In genomic region chr10:1109795-1110673, GRCh38 we compare ENCODE assay signal across 8 cellular contexts. TPM values are rescaled to one million over a fixed set of nuclear protein-coding genes. Genes with fewer than 3 reads are reported as not detected.
DNase-seq lines count a peak whose midpoint lies in the region; ATAC-seq and TF ChIP-seq lines count a peak whose summit lies in the region.

No MANE protein-coding gene starts in this region.

- TF ChIP-seq POLR2A in lower leg skin (IDR thresholded peaks at IDR 0.05) = no peak

- WGBS in lower leg skin, 2 donors = 82% methylated on average over 32 of the region's 32 CpGs

- ATAC-seq in HG03521 (IDR thresholded peaks at IDR 0.05; ENCODE audit: unreplicated experiment) = peak; percentile 78

- CTCF ChIA-PET in activated naive CD4-positive, alpha-beta T cell treated with anti-CD3 and anti-CD28 coated beads for 36 hours (lab: Charles Lee) = interaction anchor here (0.5 to 2.1 kb wide), 17 partner anchors 9 to 1593 kb away, joined by 3 to 12 read pairs (median 4); no protein-coding TSS in a partner anchor

- no peaks in the 10 kb centered on the region for H3K9me3 Mint-ChIP-seq in activated naive CD4-positive, alpha-beta T cell treated with anti-CD3 and anti-CD28 coated beads for 36 hours

- peak overlapping the region; percentile 24 for H3K27ac ChIP-seq in left ventricle myocardium inferior (replicated peaks)

- H3K27ac Mint-ChIP-seq in activated naive CD4-positive, alpha-beta T cell treated with anti-CD3 and anti-CD28 coated beads for 36 hours = peak overlapping the region; percentile 78

- peak; percentile 4 for DNase-seq in CMK (ENCODE audit: low read depth)
- peak; percentile 62 for DNase-seq in GM19238 (ENCODE audit: insufficient read length, low spot score)
- DNase-seq in SK-N-DZ (ENCODE audit: low spot score) = peak; percentile 52
- peak; percentile 90 for DNase-seq in activated naive CD4-positive, alpha-beta T cell treated with anti-CD3 and anti-CD28 coated beads for 36 hours
- peak; percentile 42 for DNase-seq in left ventricle myocardium inferior
- peak; percentile 48 for DNase-seq in skeletal muscle cell (ENCODE audit: low read depth)
- no peak for DNase-seq in lower leg skin (ENCODE audit: low spot score in 2 of 2)

- peak; percentile 63 for TF ChIP-seq CTCF in left ventricle myocardium inferior (IDR thresholded peaks at IDR 0.05; ENCODE audit: borderline replicate concordance)
- TF ChIP-seq CTCF in lower leg skin (IDR thresholded peaks at IDR 0.05) = no peak

- H3K27me3 Mint-ChIP-seq in activated naive CD4-positive, alpha-beta T cell treated with anti-CD3 and anti-CD28 coated beads for 36 hours (ENCODE audit: low read depth) = no peaks in the 10 kb centered on the region

- H3K27me3 ChIP-seq in left ventricle myocardium inferior (ENCODE audit: low read depth) = no peaks in the 10 kb centered on the region

- H3K9me3 ChIP-seq in left ventricle myocardium inferior (replicated peaks) = no peaks in the 10 kb centered on the region

- H3K4me1 ChIP-seq in left ventricle myocardium inferior = peaks cover 37% of the 10 kb centered on the region

- H3K4me3 Mint-ChIP-seq in activated naive CD4-positive, alpha-beta T cell treated with anti-CD3 and anti-CD28 coated beads for 36 hours = peak overlapping the region; percentile 30

- peaks cover 30% of the 10 kb centered on the region for H3K4me1 Mint-ChIP-seq in activated naive CD4-positive, alpha-beta T cell treated with anti-CD3 and anti-CD28 coated beads for 36 hours (ENCODE audit: low read depth)

- peaks cover 57% of the 10 kb centered on the region for H3K36me3 Mint-ChIP-seq in activated naive CD4-positive, alpha-beta T cell treated with anti-CD3 and anti-CD28 coated beads for 36 hours (ENCODE audit: low read depth)

- H3K36me3 ChIP-seq in left ventricle myocardium inferior = peaks cover 77% of the 10 kb centered on the region

- H3K4me3 ChIP-seq in left ventricle myocardium inferior (no peak overlapping the region), skeletal muscle cell (ENCODE audit: low read depth, low read length) (no peak overlapping the region), lower leg skin (ENCODE audit: low read depth, poor library complexity, severe bottlenecking) (no peak overlapping the region)

- intact Hi-C loops in activated naive CD4-positive, alpha-beta T cell treated with anti-CD3 and anti-CD28 coated beads for 36 hours (cut with micrococcal nuclease) = loop anchor here (1.0 to 10.0 kb wide), 13 partner anchors 13 to 1985 kb away; partner anchors contain the start of genes ADARB2 and IDI1
- intact Hi-C loops in left ventricle myocardium inferior (cut with micrococcal nuclease) = no loop called here
- intact Hi-C loops in lower leg skin (cut with DNase I; ENCODE audit: low total_unique reads) = no loop called here

RNA-seq across cellular contexts. Expression of gene WDR37, which starts 53.8 kb away (rescaled TPM):
- 11.5 and 13.5 TPM in 2 replicates for polyA plus RNA-seq in SK-N-DZ (2014; cell fraction: cytosol; rRNA removed)
- polyA plus RNA-seq in SK-N-DZ (2014; cell fraction: nucleus; rRNA removed) = 11.3 and 13.9 TPM in 2 replicates
- 10 to 100 TPM; 14.0 to 16.0 TPM for total RNA-seq in activated naive CD4-positive, alpha-beta T cell treated with anti-CD3 and anti-CD28 coated beads for 36 hours
- total RNA-seq in left ventricle myocardium inferior (28.2 TPM), lower leg skin (10 to 100 TPM in 2 of 4 donors, 1 to 10 TPM in 2; 9.4 to 18.9 (median 11.9) TPM)

Comparison
In these comparisons a context has a peak if more than half of its experiments do, and no peak if none do; other contexts are left out.
1. DNase-seq: peak in CMK (single experiment), GM19238 (single experiment), SK-N-DZ (single experiment), activated naive CD4-positive, alpha-beta T cell treated with anti-CD3 and anti-CD28 coated beads for 36 hours (single experiment), left ventricle myocardium inferior (single experiment) and skeletal muscle cell (single experiment); none in lower leg skin (0 of 2).